ENCODE assay signal across 20 cellular contexts in genomic region chr3:115825046-115825445, GRCh38.
DNase-seq lines count a peak whose midpoint lies in the region; ATAC-seq and TF ChIP-seq lines count a peak whose summit lies in the region.
"Had no signal": no experiment of that assay in that cellular context is flagged by ENCODE, and none has a peak within 500 bp of the region (broad histone marks: within the 10 kb centered on the region; RNA-seq: fewer than 3 reads in every experiment).

No MANE protein-coding gene starts in this region.

- H3K36me3 Mint-ChIP-seq in mesothelial cell of epicardium = no peaks in the 10 kb centered on the region
- H3K36me3 Mint-ChIP-seq: CD4-positive, alpha-beta memory T cell had no signal

- H3K9me3 ChIP-seq in SK-N-MC (ENCODE audit: low read depth, low read length) = no peaks in the 10 kb centered on the region
- H3K9me3 ChIP-seq: left lung, mucosa of descending colon, prostate gland, vagina had no signal

- H3K9me3 Mint-ChIP-seq in mesothelial cell of epicardium = no peaks in the 10 kb centered on the region
- H3K9me3 Mint-ChIP-seq: CD4-positive, alpha-beta memory T cell; neural crest cell had no signal

- no peak overlapping the region for H3K9ac ChIP-seq in SK-N-MC (ENCODE audit: insufficient read length)

- peak; percentile 49 for DNase-seq in EL
- DNase-seq in SK-N-MC (ENCODE audit: low read depth, low spot score) = no peak
- DNase-seq in epithelial cell of esophagus (ENCODE audit: low read depth) = peak; percentile 46
- no peak for DNase-seq in mesothelial cell of epicardium (ENCODE audit: low spot score in 2 of 2, unreplicated experiment in 2 of 2)
- DNase-seq in Kasumi-1 (lab: John Stamatoyannopoulos, UW) = no peak
- no peak for DNase-seq in HUDEP-2 (lab: John Stamatoyannopoulos, UW; ENCODE audit: unreplicated experiment in 76 of 76)
- no peak for DNase-seq in activated T-cell treated with anti-CD3 and anti-CD28 coated beads, Interleukin-2, amount 50 U/mL, for 1 hour
- DNase-seq: activated CD4-positive, alpha-beta T cell treated with anti-CD3 and anti-CD28 coated beads for 36 hours; activated effector memory CD4-positive, alpha-beta T cell treated with Interleukin-2 at 50 U/mL for 16 hours; CD4-positive, alpha-beta memory T cell; left lung; mucosa of descending colon; NCI-H2081; NK-92 treated with Interleukin-12 subunit alpha and Interleukin-12 subunit beta, amount 100 ng/mL, for 24 hours; RPMI8226 had no signal

- 0 out of 2 replicates have a peak overlapping the region, but pooled peaks have one; percentile 7 for H3K27ac ChIP-seq in SK-N-MC
- H3K27ac ChIP-seq: HL-60, left lung, prostate gland, vagina had no signal

- no peaks in the 10 kb centered on the region for H3K36me3 ChIP-seq in SK-N-MC (ENCODE audit: insufficient read depth, low read length)
- H3K36me3 ChIP-seq: left lung, prostate gland, vagina had no signal

- H3K4me3 Mint-ChIP-seq in mesothelial cell of epicardium = no peak overlapping the region
- H3K4me3 Mint-ChIP-seq: activated CD4-positive, alpha-beta T cell treated with anti-CD3 and anti-CD28 coated beads for 36 hours; CD4-positive, alpha-beta memory T cell; neural crest cell had no signal

- H3K4me1 Mint-ChIP-seq in mesothelial cell of epicardium = peaks cover 7% of the 10 kb centered on the region
- H3K4me1 Mint-ChIP-seq: activated CD4-positive, alpha-beta T cell treated with anti-CD3 and anti-CD28 coated beads for 36 hours; CD4-positive, alpha-beta memory T cell; neural crest cell had no signal

- no peak for ATAC-seq in HG02623 (IDR thresholded peaks at IDR 0.05; ENCODE audit: unreplicated experiment)
- ATAC-seq: activated CD4-positive, alpha-beta T cell treated with anti-CD3 and anti-CD28 coated beads for 36 hours; left lung; mucosa of descending colon had no signal

- no peak for TF ChIP-seq CTCF in epithelial cell of esophagus (IDR thresholded peaks at IDR 0.05; ENCODE audit: insufficient read depth, low read depth, low read length, missing control alignments)
- no peak for TF ChIP-seq CTCF in mesothelial cell of epicardium (IDR thresholded peaks at IDR 0.05; ENCODE audit: unreplicated experiment)

- H3K27ac Mint-ChIP-seq in mesothelial cell of epicardium = peak overlapping the region; percentile 26
- H3K27ac Mint-ChIP-seq: activated CD4-positive, alpha-beta T cell treated with anti-CD3 and anti-CD28 coated beads for 36 hours; CD4-positive, alpha-beta memory T cell had no signal

- H3K4me3 ChIP-seq in SK-N-MC = no peak overlapping the region
- H3K4me3 ChIP-seq in epithelial cell of esophagus (ENCODE audit: low read length) = no peak overlapping the region
- H3K4me3 ChIP-seq: left lung, mucosa of descending colon, prostate gland, vagina had no signal

- no peaks in the 10 kb centered on the region for H3K27me3 Mint-ChIP-seq in mesothelial cell of epicardium (ENCODE audit: low read depth)

Comparison
In these comparisons a context has a peak if more than half of its experiments do, and no peak if none do; other contexts are left out.
1. DNase-seq: peak in EL (single experiment) and epithelial cell of esophagus (single experiment); none in SK-N-MC (single experiment), mesothelial cell of epicardium (0 of 2), Kasumi-1 (0 of 2), HUDEP-2 (0 of 76) and activated T-cell treated with anti-CD3 and anti-CD28 coated beads, Interleukin-2, amount 50 U/mL, for 1 hour (single experiment).